8 cellular contexts compared by ENCODE assay signal in genomic region chr1:151196292-151196800, GRCh38. TPM values are rescaled to one million over a fixed set of nuclear protein-coding genes. Genes with fewer than 3 reads are reported as not detected.
DNase-seq lines count a peak whose midpoint lies in the region; ATAC-seq and TF ChIP-seq lines count a peak whose summit lies in the region.

No MANE protein-coding gene starts in this region.

- H3K36me3 ChIP-seq in DND-41 (ENCODE audit: insufficient read depth, low read length) (peaks cover 2% of the 10 kb centered on the region), SJCRH30 (no peaks in the 10 kb centered on the region), adrenal gland (replicated peaks in 1 of 2) (no peaks in the 10 kb centered on the region), heart right ventricle (no peaks in the 10 kb centered on the region)

- H3K27me3 ChIP-seq in DND-41 (ENCODE audit: insufficient read depth, low read length, poor library complexity) (no peaks in the 10 kb centered on the region), SJCRH30 (no peaks in the 10 kb centered on the region), adrenal gland (no peaks in the 10 kb centered on the region), heart right ventricle (no peaks in the 10 kb centered on the region)

- ATAC-seq in DND-41 (ENCODE audit: insufficient read depth, low read depth) = 0 out of 3 replicates have a peak, but pooled peaks have one; percentile 17
- peak in 6 of 8 donors; percentile 3 to 37 (median 24) for ATAC-seq in heart right ventricle
- ATAC-seq in GM19328 (IDR thresholded peaks at IDR 0.05; ENCODE audit: unreplicated experiment) = no peak

- H3K4me3 ChIP-seq in DND-41 (ENCODE audit: low read depth in 1 of 2, low read length in 2 of 2) = no peak overlapping the region
- H3K4me3 ChIP-seq in SJCRH30 = peak overlapping the region; percentile 44
- H3K4me3 ChIP-seq in adrenal gland = peak overlapping the region in 1 of 4 donors; percentile 37
- H3K4me3 ChIP-seq in heart right ventricle = peak overlapping the region in 6 of 10 donors; percentile 12 to 27 (median 24)

- peak overlapping the region; percentile 28; the same call in 1 of the 2 replicates for H3K4me2 ChIP-seq in DND-41 (ENCODE audit: insufficient read depth, low read length)

- no peak overlapping the region for H3K9ac ChIP-seq in DND-41 (ENCODE audit: low read depth, low read length)

- H3K4me1 ChIP-seq in DND-41 (ENCODE audit: insufficient read depth, low read length) (peaks cover 33% of the 10 kb centered on the region), SJCRH30 (peaks cover 2% of the 10 kb centered on the region; the same call in 1 of the 2 replicates), adrenal gland (replicated peaks in 1 of 2) (peaks cover 22 to 28% of the 10 kb centered on the region in 2 donors), heart right ventricle (peaks cover 7 to 41% (median 24%) of the 10 kb centered on the region in 9 donors)

- peak; percentile 69 for DNase-seq in DND-41
- DNase-seq in NCI-H1048 (lab: John Stamatoyannopoulos, UW) = peak; percentile 67
- DNase-seq in SJCRH30 = peak; percentile 71 to 86
- peak; percentile 70 to 90 (median 80) for DNase-seq in adrenal gland
- peak in 1 of 2 donors; percentile 82 for DNase-seq in heart right ventricle
- DNase-seq in putamen (ENCODE audit: low spot score) = peak; percentile 76
- no peak for DNase-seq in epidermal melanocyte (ENCODE audit: insufficient read length, low spot score)

- H3K79me2 ChIP-seq in DND-41 (ENCODE audit: insufficient read depth, low read length) = peaks cover 29% of the 10 kb centered on the region

- TF ChIP-seq CTCF in DND-41 (IDR thresholded peaks at IDR 0.05; ENCODE audit: borderline replicate concordance, extremely low read depth, low read length, poor library complexity, severe bottlenecking) (peak; percentile 74), adrenal gland (IDR thresholded peaks at IDR 0.05) (peak; percentile 32 to 78 (median 66)), heart right ventricle (IDR thresholded peaks at IDR 0.05) (peak; percentile 17 to 73 (median 49))

- no peak for TF ChIP-seq POLR2A in adrenal gland (IDR thresholded peaks at IDR 0.05)

- H3K9me3 ChIP-seq in DND-41 (ENCODE audit: insufficient read depth, low read length, severe bottlenecking) = no peaks in the 10 kb centered on the region
- no peaks in the 10 kb centered on the region for H3K9me3 ChIP-seq in SJCRH30 (replicated peaks)
- no peaks in the 10 kb centered on the region for H3K9me3 ChIP-seq in adrenal gland (replicated peaks in 1 of 3)
- H3K9me3 ChIP-seq in heart right ventricle = no peaks in the 10 kb centered on the region

- intact Hi-C loops in adrenal gland (cut with DNase I) (loop anchor here (5.0 kb wide), 1 partner anchor 56 kb away; the partner anchor contains the start of gene PSMD4 (in 2 of the 2)), heart right ventricle (cut with DNase I) (loop anchor here (1.0 to 10.0 kb wide), 7 partner anchors 54 to 208 kb away; partner anchors contain the start of genes PSMD4 (in 5 of the 10) and RFX5 (in 5 of the 10))

- H4K20me1 ChIP-seq in DND-41 (ENCODE audit: insufficient read depth, low read length) = peaks cover 18% of the 10 kb centered on the region; the same call in 1 of the 2 replicates

- WGBS in adrenal gland, 4 donors = 28 to 35% (median 31%) methylated on average over 12 to 14 of the region's 14 CpGs
- WGBS in heart right ventricle, 2 donors = 42 to 43% methylated on average over 14 of the region's 14 CpGs

- H3K27ac ChIP-seq in DND-41 (ENCODE audit: low read length) (no peak overlapping the region), SJCRH30 (no peak overlapping the region), adrenal gland (peak overlapping the region; percentile 74 to 88 (median 76)), heart right ventricle (peak overlapping the region in 9 of 10 donors; percentile 0 to 68 (median 50))

- no peak overlapping the region for H2AFZ ChIP-seq in DND-41 (ENCODE audit: low read depth, low read length)

RNA-seq across cellular contexts. Expression of gene PIP5K1A, which starts 2.0 kb away (rescaled TPM):
- total RNA-seq in SJCRH30 (2014; rRNA removed; shearing (Covaris generic)) = 85.0 and 99.3 TPM in 2 replicates
- total RNA-seq in adrenal gland = 10 to 100 TPM; 28.8 to 61.7 (median 47.0) TPM
- polyA plus RNA-seq in adrenal gland = 10 to 100 TPM; 31.2 to 46.1 (median 43.7) TPM
- 10 to 100 TPM; 32.4 to 48.0 (median 39.2) TPM for total RNA-seq in heart right ventricle
- polyA plus RNA-seq in heart right ventricle = 10 to 100 TPM; 11.5 to 32.2 TPM

RNA-seq across cellular contexts. Expression of gene VPS72, which starts 6.3 kb away (rescaled TPM):
- total RNA-seq in SJCRH30 (2014; rRNA removed; shearing (Covaris generic)) = 49.4 and 55.2 TPM in 2 replicates
- 10 to 100 TPM; 30.0 to 57.1 (median 38.5) TPM for total RNA-seq in adrenal gland
- polyA plus RNA-seq in adrenal gland = 10 to 100 TPM; 33.1 to 54.4 (median 41.3) TPM
- total RNA-seq in heart right ventricle = 10 to 100 TPM; 29.6 to 47.2 (median 39.6) TPM
- 10 to 100 TPM; 24.8 to 33.4 TPM for polyA plus RNA-seq in heart right ventricle

RNA-seq across cellular contexts. Expression of gene TMOD4, which starts 20.6 kb away (rescaled TPM):
- total RNA-seq in SJCRH30 (2014; rRNA removed; shearing (Covaris generic)) = not detected in 2 replicates
- total RNA-seq in adrenal gland = 1 to 10 TPM in 1 of 8 donors, under 1 TPM in 1, not detected in 6; 0.60 to 1.2 TPM
- under 1 TPM in 2 of 3 donors, not detected in 1; 0.84 to 0.88 TPM for polyA plus RNA-seq in adrenal gland
- under 1 TPM in 2 of 10 donors, not detected in 8; 0.46 to 0.74 TPM for total RNA-seq in heart right ventricle
- polyA plus RNA-seq in heart right ventricle = under 1 TPM; 0.06 to 0.88 TPM

RNA-seq across cellular contexts. Expression of gene SCNM1, which starts 30.4 kb away (rescaled TPM):
- 48.9 and 57.8 TPM in 2 replicates for total RNA-seq in SJCRH30 (2014; rRNA removed; shearing (Covaris generic))
- total RNA-seq in adrenal gland = 10 to 100 TPM; 16.4 to 43.2 (median 32.9) TPM
- polyA plus RNA-seq in adrenal gland = 10 to 100 TPM; 47.2 to 89.0 (median 83.2) TPM
- 10 to 100 TPM; 12.9 to 26.6 (median 18.3) TPM for total RNA-seq in heart right ventricle
- polyA plus RNA-seq in heart right ventricle = 10 to 100 TPM; 52.3 to 57.6 TPM

RNA-seq across cellular contexts. Expression of gene LYSMD1, which starts 30.6 kb away (rescaled TPM):
- 13.4 and 15.8 TPM in 2 replicates for total RNA-seq in SJCRH30 (2014; rRNA removed; shearing (Covaris generic))
- 10 to 100 TPM in 6 of 8 donors, 1 to 10 TPM in 2; 7.9 to 20.0 (median 13.8) TPM for total RNA-seq in adrenal gland
- 10 to 100 TPM in 1 of 3 donors, 1 to 10 TPM in 2; 4.4 to 12.8 (median 9.1) TPM for polyA plus RNA-seq in adrenal gland
- total RNA-seq in heart right ventricle = 10 to 100 TPM; 11.4 to 16.5 (median 13.3) TPM
- polyA plus RNA-seq in heart right ventricle = 1 to 10 TPM; 5.7 to 8.5 TPM

Comparison
In these comparisons a context has a peak if more than half of its experiments do, and no peak if none do; other contexts are left out.
1. H3K27ac ChIP-seq: peak in adrenal gland (5 of 5) and heart right ventricle (9 of 10); none in DND-41 (single experiment) and SJCRH30 (single experiment).
2. H3K4me3 ChIP-seq: peak in SJCRH30 (single experiment) and heart right ventricle (6 of 10); none in DND-41 (0 of 2).
3. Peak in every context shown above with its lines, with median percentiles within 50 percentile points of each other: CTCF ChIP-seq.